Comparison of ENCODE assay signal across 30 cellular contexts in genomic region chr11:82680252-82680651, GRCh38. TPM values are rescaled to one million over a fixed set of nuclear protein-coding genes. Genes with fewer than 3 reads are reported as not detected.
DNase-seq lines count a peak whose midpoint lies in the region; ATAC-seq and TF ChIP-seq lines count a peak whose summit lies in the region.
"Had no signal": no experiment of that assay in that cellular context is flagged by ENCODE, and none has a peak within 500 bp of the region (broad histone marks: within the 10 kb centered on the region; RNA-seq: fewer than 3 reads in every experiment).

No MANE protein-coding gene starts in this region.

- no peak overlapping the region for H2BK20ac ChIP-seq in IMR-90 (ENCODE audit: low read depth, low read length)

- H4K8ac ChIP-seq in IMR-90 (ENCODE audit: low read depth in 2 of 2, low read length in 2 of 2): no peak overlapping the region

- no peak overlapping the region for H3K4me2 ChIP-seq in IMR-90 (ENCODE audit: low read depth, low read length)

- peaks cover 3% of the 10 kb centered on the region for H3K4me1 Mint-ChIP-seq in osteocyte (ENCODE audit: unreplicated experiment)

- no peak overlapping the region for H2AFZ ChIP-seq in IMR-90 (replicated peaks; ENCODE audit: low read length, poor library complexity)

- H2AK5ac ChIP-seq in IMR-90 (ENCODE audit: low read depth, low read length): no peak overlapping the region

- no peak for ATAC-seq in IMR-90 (ENCODE audit: low read depth)
- ATAC-seq in HG02571 (IDR thresholded peaks at IDR 0.05; ENCODE audit: unreplicated experiment): no peak
- ATAC-seq: esophagus mucosa, gastroesophageal sphincter, WTC11 had no signal

- dilution Hi-C loops in IMR-90 (cut with HindIII; ENCODE audit: low sequenced_read_pairs, unreplicated experiment): no loop called here

- H3K36me3 ChIP-seq in IMR-90 (ENCODE audit: control insufficient read depth, insufficient read depth, low read length): no peaks in the 10 kb centered on the region
- H3K36me3 ChIP-seq: gastroesophageal sphincter, right atrium auricular region, suprapubic skin had no signal

- H3K18ac ChIP-seq in IMR-90 (ENCODE audit: low read depth, low read length): no peak overlapping the region

- in situ Hi-C loops in IMR-90 (cut with MboI; ENCODE audit: low sequenced_read_pairs): loop anchor here (25.0 kb wide), 1 partner anchor 1132 kb away; no protein-coding TSS in a partner anchor

- no peaks in the 10 kb centered on the region for H3K9me1 ChIP-seq in IMR-90 (ENCODE audit: insufficient read depth, low read length)

- DNase-seq in AG09309 (ENCODE audit: low read depth) (peak; percentile 33), IMR-90 (no peak), OCI-M1 (lab: John Stamatoyannopoulos, UW) (peak; percentile 91), fibroblast of villous mesenchyme (ENCODE audit: low read depth) (peak; percentile 86), osteocyte (ENCODE audit: extremely low spot score, unreplicated experiment) (no peak), AG08395 (ENCODE audit: low spot score) (no peak), NAMALWA (ENCODE audit: low spot score) (no peak)
- DNase-seq: activated CD4-positive, alpha-beta memory T cell treated with anti-CD3 and anti-CD28 coated beads, Interleukin-2, amount 10 ng/mL, durations not matched to agents 7 days and 5 days; activated T-cell treated with anti-CD3 and anti-CD28 coated beads for 4 hours; amniotic stem cell; C1 segment of cervical spinal cord; Calu3; caudate nucleus; kidney; naive B cell; NCI-H1417; NCI-H2171 treated with DMSO at 0.1 percent for 48 hours; NCI-H69; occipital lobe; SHP77 treated with DMSO at 0.1 percent for 48 hours; stimulated activated CD4-positive, alpha-beta T cell treated with anti-CD3 and anti-CD28 coated beads, Interleukin-15, amount 100 ng/mL, for 24 hours had no signal

- no peak overlapping the region for H3K27ac ChIP-seq in IMR-90 (ENCODE audit: insufficient read depth, low read length)
- H3K27ac ChIP-seq: gastroesophageal sphincter, right atrium auricular region, suprapubic skin had no signal

- WGBS in IMR-90 (ENCODE audit: extremely low coverage in 2 of 2, insufficient read length in 1 of 2), 2 experiments: no CpG with 5 or more reads among the region's 1 CpG

- no peaks in the 10 kb centered on the region for H3K4me1 ChIP-seq in IMR-90 (ENCODE audit: control insufficient read depth, insufficient read depth, low read length)
- H3K4me1 ChIP-seq: gastroesophageal sphincter, right atrium auricular region had no signal

- no peak overlapping the region for H2BK15ac ChIP-seq in IMR-90 (ENCODE audit: low read depth, low read length)

- H2BK120ac ChIP-seq in IMR-90 (ENCODE audit: low read depth, low read length): no peak overlapping the region

- peaks cover 48% of the 10 kb centered on the region for H3K27me3 Mint-ChIP-seq in osteocyte (ENCODE audit: unreplicated experiment)

- no peak overlapping the region for H4K5ac ChIP-seq in IMR-90 (ENCODE audit: low read depth, low read length)

- POLR2A ChIA-PET in IMR-90 (lab: Charles Lee; ENCODE audit: unreplicated experiment): no interaction called here

- H3K36me3 Mint-ChIP-seq in osteocyte (ENCODE audit: unreplicated experiment): no peaks in the 10 kb centered on the region
- H3K36me3 Mint-ChIP-seq: memory B cell, naive B cell had no signal

- no peak overlapping the region for H2BK5ac ChIP-seq in IMR-90 (ENCODE audit: low read depth, low read length, poor library complexity, severe bottlenecking)

- TF ChIP-seq RAD21 in IMR-90 (IDR thresholded peaks at IDR 0.05; ENCODE audit: low read length): no peak

- intact Hi-C loops in IMR-90 (cut with micrococcal nuclease): loop anchor here (5.0 kb wide), 1 partner anchor 1882 kb away; no protein-coding TSS in a partner anchor

- H3K4me3 Mint-ChIP-seq in osteocyte (ENCODE audit: unreplicated experiment): no peak overlapping the region
- H3K4me3 Mint-ChIP-seq: activated CD4-positive, alpha-beta memory T cell treated with anti-CD3 and anti-CD28 coated beads, Interleukin-2, amount 10 ng/mL, durations not matched to agents 7 days and 5 days; memory B cell; naive B cell; WTC11 had no signal

- no peak overlapping the region for H3K9ac ChIP-seq in IMR-90 (ENCODE audit: low read depth, low read length)

- H3K4ac ChIP-seq in IMR-90 (ENCODE audit: low read depth, low read length): no peak overlapping the region

- H3K9me3 ChIP-seq in IMR-90 (ENCODE audit: control insufficient read depth, insufficient read depth, low read length): no peaks in the 10 kb centered on the region
- H3K9me3 ChIP-seq: gastroesophageal sphincter, right atrium auricular region, suprapubic skin had no signal

- H4K20me1 ChIP-seq in IMR-90 (ENCODE audit: insufficient read depth, low read length): no peaks in the 10 kb centered on the region

- H3K56ac ChIP-seq in IMR-90 (ENCODE audit: extremely low read depth, insufficient read depth, low read length): no peak overlapping the region

- no peaks in the 10 kb centered on the region; the same call in 1 of the 2 replicates for H3K27me3 ChIP-seq in IMR-90 (ENCODE audit: control insufficient read depth, insufficient read depth, low read length)
- H3K27me3 ChIP-seq: gastroesophageal sphincter, right atrium auricular region, suprapubic skin had no signal

- no TSS peak for BruUV-seq in IMR-90 (replicated peaks; lab: Mats Ljungman, UMichigan)

- no peak overlapping the region for H3K27ac Mint-ChIP-seq in osteocyte (ENCODE audit: unreplicated experiment)
- H3K27ac Mint-ChIP-seq: activated CD4-positive, alpha-beta memory T cell treated with anti-CD3 and anti-CD28 coated beads, Interleukin-2, amount 10 ng/mL, durations not matched to agents 7 days and 5 days; memory B cell; naive B cell; WTC11 had no signal

- TF ChIP-seq CTCF in AG09309 (IDR thresholded peaks at IDR 0.05; ENCODE audit: control insufficient read depth, insufficient read depth, low read depth, low read length, missing control alignments): no peak
- TF ChIP-seq CTCF in IMR-90 (conservative IDR thresholded peaks at IDR 0.05; ENCODE audit: low read depth, low read length): no peak
- no peak for TF ChIP-seq CTCF in fibroblast of villous mesenchyme (IDR thresholded peaks at IDR 0.05; ENCODE audit: insufficient read depth, low read depth, low read length)
- TF ChIP-seq CTCF in osteocyte (IDR thresholded peaks at IDR 0.05): no peak

- no peaks in the 10 kb centered on the region for H3K9me3 Mint-ChIP-seq in osteocyte (ENCODE audit: unreplicated experiment)

- H3K79me1 ChIP-seq in IMR-90 (ENCODE audit: low read depth in 1 of 2, low read length in 2 of 2): no peaks in the 10 kb centered on the region

- no peak overlapping the region for H4K91ac ChIP-seq in IMR-90 (ENCODE audit: insufficient read depth, low read depth, low read length)

- no peak overlapping the region for H3K23ac ChIP-seq in IMR-90 (ENCODE audit: low read depth, low read length)

- no peak overlapping the region for H2AK9ac ChIP-seq in IMR-90 (replicated peaks; ENCODE audit: low read depth, low read length, poor library complexity)

- no peak for TF ChIP-seq POLR2A in IMR-90 (IDR thresholded peaks at IDR 0.05; ENCODE audit: low read depth, low read length)

- CTCF ChIA-PET in IMR-90 (lab: Yijun Ruan, JAX): no interaction called here

- no peak overlapping the region for H3K4me3 ChIP-seq in AG09309 (ENCODE audit: control insufficient read depth, low read depth, low read length)
- no peak overlapping the region for H3K4me3 ChIP-seq in IMR-90 (ENCODE audit: insufficient read depth, low read depth, low read length)
- no peak overlapping the region for H3K4me3 ChIP-seq in fibroblast of villous mesenchyme (ENCODE audit: low read depth, low read length)
- H3K4me3 ChIP-seq: gastroesophageal sphincter, right atrium auricular region, suprapubic skin had no signal

- no peak overlapping the region for H3K14ac ChIP-seq in IMR-90 (replicated peaks; ENCODE audit: low read depth, low read length)

TF ChIP-seq in IMR-90, 13 proteins besides CTCF, POLR2A, EP300 and RAD21:
- no peak for TF ChIP-seq MAZ (IDR thresholded peaks at IDR 0.05; ENCODE audit: borderline replicate concordance, low read depth, low read length)
- no peak for TF ChIP-seq MAFK (IDR thresholded peaks at IDR 0.05; ENCODE audit: low read depth, low read length)
- TF ChIP-seq MXI1 (IDR thresholded peaks at IDR 0.05; ENCODE audit: borderline replicate concordance, low read depth, low read length): no peak
- TF ChIP-seq NFE2L2 (IDR thresholded peaks at IDR 0.05; ENCODE audit: low read depth, low read length): no peak
- TF ChIP-seq CEBPB (IDR thresholded peaks at IDR 0.05; ENCODE audit: low read depth, low read length): 0 out of 2 replicates have a peak, but pooled peaks have one; percentile 29
- no peak for TF ChIP-seq FOS (IDR thresholded peaks at IDR 0.05; ENCODE audit: low read depth, low read length)
- no peak for TF ChIP-seq RFX5 (IDR thresholded peaks at IDR 0.05; ENCODE audit: low read depth, low read length)
- TF ChIP-seq RCOR1 (IDR thresholded peaks at IDR 0.05; ENCODE audit: insufficient replicate concordance, low read length): no peak
TF ChIP-seq in IMR-90: peak in this region for 1.

RNA-seq across cellular contexts. Expression of gene FAM181B, which starts 53.4 kb away (rescaled TPM):
- total RNA-seq in IMR-90 (2012; rRNA removed): not detected in 2 replicates
- polyA plus RNA-seq in IMR-90 (2012; rRNA removed): not detected in 2 replicates
- not detected in 2 replicates for polyA plus RNA-seq in IMR-90 (2012; cell fraction: cytosol; rRNA removed)
- not detected in 2 replicates for polyA plus RNA-seq in IMR-90 (2012; cell fraction: nucleus; rRNA removed; ENCODE audit: low replicate concordance)
- under 0.01 TPM in 1 of 2 replicates, not detected in the other for total RNA-seq in fibroblast of villous mesenchyme
- total RNA-seq in osteocyte: 0.26 and 0.35 TPM in 2 replicates
- total RNA-seq: activated CD4-positive, alpha-beta memory T cell treated with anti-CD3 and anti-CD28 coated beads, Interleukin-2, amount 10 ng/mL, durations not matched to agents 7 days and 5 days; G401; T-helper 1 cell treated with Interleukin-12 subunit alpha and Interleukin-12 subunit beta and Interleukin-4 antibody, amounts not matched to agents 30 ng/mL and 1 ng/mL, for 36 hours had no signal

Comparison
In these comparisons a context has a peak if more than half of its experiments do, and no peak if none do; other contexts are left out.
1. DNase-seq: peak in AG09309 (single experiment), OCI-M1 (single experiment) and fibroblast of villous mesenchyme (single experiment); none in IMR-90 (single experiment), osteocyte (single experiment), AG08395 (single experiment) and NAMALWA (single experiment).